ENCODE assay signal across 13 cellular contexts in genomic region chr10:72455889-72456588, GRCh38.
DNase-seq lines count a peak whose midpoint lies in the region; ATAC-seq, FAIRE-seq and TF ChIP-seq lines count a peak whose summit lies in the region.
"Had no signal": no experiment of that assay in that cellular context is flagged by ENCODE, and none has a peak within 500 bp of the region (broad histone marks: within the 10 kb centered on the region; RNA-seq: fewer than 3 reads in every experiment).

No MANE protein-coding gene starts in this region.

- ATAC-seq in A549 (peak; percentile 30 to 45; a peak in 5 of 6 replicates), left lung (peak; percentile 64), GM18861 (IDR thresholded peaks at IDR 0.05; ENCODE audit: unreplicated experiment) (no peak), gastroesophageal sphincter (no peak), GM18867 (IDR thresholded peaks at IDR 0.05; ENCODE audit: unreplicated experiment) (no peak)

- CTCF ChIA-PET in A549 (lab: Yijun Ruan, JAX), result interaction anchor here (0.6 to 1.6 kb wide), 2 partner anchors 92 to 604 kb away, joined by 4 to 8 read pairs; no protein-coding TSS in a partner anchor

- no peak for DNase-seq in A549 (ENCODE audit: low read depth in 1 of 2, low spot score in 1 of 2)
- DNase-seq in HT1080 (ENCODE audit: low read depth), result peak; percentile 32
- peak; percentile 40 for DNase-seq in WERI-Rb-1
- no peak for DNase-seq in left lung
- DNase-seq in stimulated activated CD4-positive, alpha-beta T cell treated with anti-CD3 and anti-CD28 coated beads, Interleukin-1b, Interleukin-23, amount 100 ng/mL, for 48 hours, result no peak
- DNase-seq: activated T-cell treated with anti-CD3 and anti-CD28 coated beads, Interleukin-2, amount 50 U/mL, for 24 hours; MG63; NK-92 treated with Interleukin-12 subunit alpha and Interleukin-12 subunit beta, amount 100 ng/mL, for 24 hours had no signal

- TF ChIP-seq RAD21 in A549 (conservative IDR thresholded peaks at IDR 0.05 in 1 of 2, IDR thresholded peaks at IDR 0.05 in 1 of 2), result no peak

- H3K4me3 ChIP-seq in A549 (no peak overlapping the region), WERI-Rb-1 (ENCODE audit: low read depth, low read length) (no peak overlapping the region), left lung (no peak overlapping the region), gastroesophageal sphincter (no peak overlapping the region)
- H3K4me3 ChIP-seq: BLaER1 treated with 17β-estradiol and CSF1 and Interleukin-3, amounts not matched to agents 10 nM and 100 nM; MG63 had no signal

- intact Hi-C loops in left lung (cut with DNase I), result no loop called here

- TF ChIP-seq POLR2A in A549 (IDR thresholded peaks at IDR 0.05; ENCODE audit: low read length) (no peak), gastroesophageal sphincter (IDR thresholded peaks at IDR 0.05) (no peak)

- H3K27me3 ChIP-seq in WERI-Rb-1 (ENCODE audit: insufficient read depth, low read depth, severe bottlenecking), result no peaks in the 10 kb centered on the region
- no peaks in the 10 kb centered on the region for H3K27me3 ChIP-seq in left lung
- H3K27me3 ChIP-seq in gastroesophageal sphincter, result no peaks in the 10 kb centered on the region
- H3K27me3 ChIP-seq: BLaER1 treated with 17β-estradiol and CSF1 and Interleukin-3, amounts not matched to agents 10 nM and 100 nM; MG63 had no signal

- POLR2A ChIA-PET in A549 (lab: Yijun Ruan, JAX), result interaction anchor here (0.6 kb wide), 1 partner anchor 640 kb away, joined by 3 read pairs; no protein-coding TSS in a partner anchor

- H3K27ac ChIP-seq in A549 (no peak overlapping the region), WERI-Rb-1 (no peak overlapping the region), left lung (no peak overlapping the region), gastroesophageal sphincter (no peak overlapping the region)

- WGBS in A549 (ENCODE audit: missing lambda C conversion rate), result 83% methylated on average over 3 of the region's 3 CpGs
- 67 to 83% methylated on average over 2 to 3 of the region's 3 CpGs for WGBS in gastroesophageal sphincter (ENCODE audit: low coverage in 1 of 2), 2 donors

- H3K36me3 ChIP-seq in WERI-Rb-1 (no peaks in the 10 kb centered on the region), left lung (no peaks in the 10 kb centered on the region), gastroesophageal sphincter (peaks cover 0 to 16% of the 10 kb centered on the region in 2 donors)
- H3K36me3 ChIP-seq: MG63 had no signal

- H3K4me2 ChIP-seq in A549, result no peak overlapping the region

- H3K9me3 ChIP-seq in A549 (no peaks in the 10 kb centered on the region), WERI-Rb-1 (ENCODE audit: severe bottlenecking) (no peaks in the 10 kb centered on the region), left lung (no peaks in the 10 kb centered on the region), gastroesophageal sphincter (no peaks in the 10 kb centered on the region)
- H3K9me3 ChIP-seq: BLaER1 treated with 17β-estradiol and CSF1 and Interleukin-3, amounts not matched to agents 10 nM and 100 nM; MG63 had no signal

- TF ChIP-seq EP300 in A549 (IDR thresholded peaks at IDR 0.05), result no peak
- TF ChIP-seq EP300 in gastroesophageal sphincter (IDR thresholded peaks at IDR 0.05), result no peak

- no peak for FAIRE-seq in A549 (lab: Jason Lieb, UNC)
- FAIRE-seq: frontal cortex had no signal

- TF ChIP-seq CTCF in A549 (IDR thresholded peaks at IDR 0.05) (no peak), WERI-Rb-1 (IDR thresholded peaks at IDR 0.05; ENCODE audit: low read depth, low read length) (no peak), left lung (IDR thresholded peaks at IDR 0.05) (no peak), gastroesophageal sphincter (IDR thresholded peaks at IDR 0.05) (no peak)

- no peaks in the 10 kb centered on the region for H3K4me1 ChIP-seq in A549
- H3K4me1 ChIP-seq in left lung, result peaks cover 0 to 7% of the 10 kb centered on the region in 2 donors
- H3K4me1 ChIP-seq in gastroesophageal sphincter, result peaks cover 0 to 2% (median 0%) of the 10 kb centered on the region in 3 donors

TF ChIP-seq in A549, 52 proteins besides CTCF, POLR2A, EP300 and RAD21:
- TF ChIP-seq ZNF302 (CRISPR knock-in tag; IDR thresholded peaks at IDR 0.05) (no peak), HES2 (IDR thresholded peaks at IDR 0.05) (no peak), POLR2AphosphoS2 (conservative IDR thresholded peaks at IDR 0.05; ENCODE audit: low read length) (no peak), TP53 (CRISPR knock-in tag; IDR thresholded peaks at IDR 0.05) (no peak), ZFP36 (IDR thresholded peaks at IDR 0.05; ENCODE audit: borderline replicate concordance, partially characterized antibody) (no peak), HMGXB4 (CRISPR knock-in tag; IDR thresholded peaks at IDR 0.05; ENCODE audit: borderline replicate concordance) (no peak)

Comparison
In these comparisons a context has a peak if more than half of its experiments do, and no peak if none do; other contexts are left out.
1. ATAC-seq: peak in A549 (2 of 2) and left lung (single experiment); none in GM18861 (single experiment), gastroesophageal sphincter (single experiment) and GM18867 (single experiment).
2. DNase-seq: peak in HT1080 (single experiment) and WERI-Rb-1 (single experiment); none in A549 (0 of 2), left lung (0 of 2) and stimulated activated CD4-positive, alpha-beta T cell treated with anti-CD3 and anti-CD28 coated beads, Interleukin-1b, Interleukin-23, amount 100 ng/mL, for 48 hours (single experiment).